In genomic region chr9:134135343-134136116, GRCh38 we compare ENCODE assay signal across 8 cellular contexts. TPM values are rescaled to one million over a fixed set of nuclear protein-coding genes. Genes with fewer than 3 reads are reported as not detected.
DNase-seq lines count a peak whose midpoint lies in the region; ATAC-seq and TF ChIP-seq lines count a peak whose summit lies in the region.

Gene WDR5 (plus strand): TSS chr9:134136082. CDS start chr9:134139878, 3,796 bp downstream.

- peak within 1 kb of the TSS; percentile 79 for H4K91ac ChIP-seq in trophoblast cell (ENCODE audit: low read depth, low read length)

- H3K9me3 ChIP-seq in trophoblast cell (ENCODE audit: insufficient read depth, low read depth, low read length) (no peaks in the 10 kb centered on the region), tibial artery (no peaks in the 10 kb centered on the region)

- H3K36me3 ChIP-seq in GM06990 (ENCODE audit: control insufficient read depth, insufficient read depth, low read length): peaks cover 1% of the 10 kb centered on the region; the same call in 1 of the 2 replicates
- H3K36me3 ChIP-seq in trophoblast cell (ENCODE audit: control insufficient read depth in 1 of 2, insufficient read depth in 2 of 2, low read length in 2 of 2): peaks cover 8 to 10% of the 10 kb centered on the region in 2 experiments
- H3K36me3 ChIP-seq in tibial artery: peaks cover 5 to 9% (median 9%) of the 10 kb centered on the region in 3 donors

- peak within 1 kb of the TSS; percentile 84 for H4K12ac ChIP-seq in trophoblast cell (ENCODE audit: low read depth, low read length)

- H2BK12ac ChIP-seq in trophoblast cell (ENCODE audit: low read length): no peak within 1 kb of the TSS

- intact Hi-C loops in cardiac septum (cut with DNase I): loop anchor here (5.0 kb wide), 1 partner anchor 108 kb away; the partner anchor contains the start of gene BRD3OS
- intact Hi-C loops in tibial artery (cut with DNase I; ENCODE audit: low total_unique reads): loop anchor here (1.0 to 5.0 kb wide), 2 partner anchors 28 to 68 kb away; partner anchors contain the start of gene BRD3

- H3K4me3 ChIP-seq in GM06990 (replicated peaks; ENCODE audit: low read depth, low read length) (peak within 1 kb of the TSS; percentile 97), trophoblast cell (ENCODE audit: low read depth, low read length) (peak within 1 kb of the TSS; percentile 95), tibial artery (peak within 1 kb of the TSS; percentile 74 to 80)

- no peak within 1 kb of the TSS for H3K23ac ChIP-seq in trophoblast cell (ENCODE audit: low read length)

- peak within 1 kb of the TSS; percentile 79 for H3K4me2 ChIP-seq in trophoblast cell (ENCODE audit: low read length)

- H3K4me1 ChIP-seq in trophoblast cell (ENCODE audit: control insufficient read depth in 1 of 2, insufficient read depth in 2 of 2, low read length in 2 of 2): peaks cover 15 to 25% of the 10 kb centered on the region in 2 experiments
- peaks cover 0 to 55% (median 44%) of the 10 kb centered on the region in 4 donors for H3K4me1 ChIP-seq in tibial artery

- H2AFZ ChIP-seq in trophoblast cell (ENCODE audit: insufficient read depth, low read length, poor library complexity): peak within 1 kb of the TSS; percentile 93

- H4K8ac ChIP-seq in trophoblast cell (ENCODE audit: low read depth, low read length): peak within 1 kb of the TSS; percentile 93

- peak within 1 kb of the TSS; percentile 89 for H3K9ac ChIP-seq in trophoblast cell (ENCODE audit: low read length)

- peak within 1 kb of the TSS; percentile 81 for H2BK120ac ChIP-seq in trophoblast cell (ENCODE audit: insufficient read depth, low read length, poor library complexity)

- peak within 1 kb of the TSS; percentile 97 for H2AK5ac ChIP-seq in trophoblast cell (ENCODE audit: low read length)

- ATAC-seq in HG02571 (IDR thresholded peaks at IDR 0.05; ENCODE audit: unreplicated experiment): peak; percentile 43

- peak within 1 kb of the TSS; percentile 75 for H2BK5ac ChIP-seq in trophoblast cell (ENCODE audit: low read depth, low read length, poor library complexity)

- H3K27me3 ChIP-seq in GM06990 (replicated peaks; ENCODE audit: control insufficient read depth, insufficient read depth, low read length): no peaks in the 10 kb centered on the region
- H3K27me3 ChIP-seq in trophoblast cell (ENCODE audit: insufficient read depth, low read length): no peaks in the 10 kb centered on the region
- H3K27me3 ChIP-seq in tibial artery: no peaks in the 10 kb centered on the region

- peak; percentile 89 for DNase-seq in GM06990 (ENCODE audit: extremely low read depth, insufficient read length)
- peak; percentile 77 for DNase-seq in NCI-H1105 treated with DMSO at 0.1 percent for 48 hours (lab: John Stamatoyannopoulos, UW)
- DNase-seq in T-helper 1 cell: peak; percentile 86 to 93 (median 88)
- DNase-seq in cardiac septum (ENCODE audit: low spot score): peak; percentile 97
- DNase-seq in trophoblast cell: peak; percentile 82 to 92
- peak; percentile 90 to 94 for DNase-seq in tibial artery

- H3K27ac ChIP-seq in adipose tissue (ENCODE audit: low read depth, low read length) (no peak within 1 kb of the TSS), trophoblast cell (ENCODE audit: low read depth, low read length) (peak within 1 kb of the TSS; percentile 31), tibial artery (peak within 1 kb of the TSS; percentile 88 to 94)

- peak within 1 kb of the TSS; percentile 85 for H3K18ac ChIP-seq in trophoblast cell (ENCODE audit: low read length)

- H3K79me1 ChIP-seq in trophoblast cell (ENCODE audit: low read length): peaks cover 10% of the 10 kb centered on the region

- 0 to 1% (median 0%) methylated on average over 67 to 81 of the region's 81 CpGs for WGBS in adipose tissue, 3 donors
- WGBS in trophoblast cell (ENCODE audit: extremely low coverage, insufficient coverage, insufficient read length): no CpG with 5 or more reads among the region's 81 CpGs

- H3K79me2 ChIP-seq in trophoblast cell (ENCODE audit: control insufficient read depth, insufficient read depth, low read length, poor library complexity): peaks cover 25% of the 10 kb centered on the region

- H3K4ac ChIP-seq in trophoblast cell (ENCODE audit: low read depth, low read length): peak within 1 kb of the TSS; percentile 98

- TF ChIP-seq CTCF in GM06990 (IDR thresholded peaks at IDR 0.05; ENCODE audit: insufficient read depth, low read length, poor library complexity, severe bottlenecking) (peak; percentile 34), tibial artery (IDR thresholded peaks at IDR 0.05) (no peak)

- H3K14ac ChIP-seq in trophoblast cell (ENCODE audit: low read length): peak within 1 kb of the TSS; percentile 90

RNA-seq across cellular contexts. Expression of gene WDR5, which starts in this region (rescaled TPM):
- 10 to 100 TPM; 22.6 to 22.9 (median 22.9) TPM for polyA plus RNA-seq in adipose tissue
- total RNA-seq in cardiac septum: 16.6 TPM
- 23.6 and 23.9 TPM in 2 replicates for polyA plus RNA-seq in trophoblast cell (2013)
